Comparison of ENCODE assay signal across 20 cellular contexts in genomic region chr3:194617058-194617671, GRCh38. TPM values are rescaled to one million over a fixed set of nuclear protein-coding genes. Genes with fewer than 3 reads are reported as not detected.
A peak's percentile ranks its signal among the peaks of the same experiment; 100 is the strongest.
DNase-seq lines count a peak whose midpoint lies in the region; ATAC-seq and TF ChIP-seq lines count a peak whose summit lies in the region.
"Had no signal": no experiment of that assay in that cellular context is flagged by ENCODE, and none has a peak within 500 bp of the region (broad histone marks: within the 10 kb centered on the region; RNA-seq: fewer than 3 reads in every experiment).

No MANE protein-coding gene starts in this region.

- H2AFZ ChIP-seq in trophoblast cell (ENCODE audit: insufficient read depth, low read length, poor library complexity): no peak overlapping the region

- no peak overlapping the region for H3K18ac ChIP-seq in trophoblast cell (ENCODE audit: low read length)

- no peaks in the 10 kb centered on the region for H3K9me3 Mint-ChIP-seq in osteocyte (ENCODE audit: unreplicated experiment)
- H3K9me3 Mint-ChIP-seq: HFFc6 had no signal

- ATAC-seq in esophagus mucosa: peak; percentile 26

- H4K8ac ChIP-seq in trophoblast cell (ENCODE audit: low read depth, low read length): no peak overlapping the region

- H2BK120ac ChIP-seq in trophoblast cell (ENCODE audit: insufficient read depth, low read length, poor library complexity): no peak overlapping the region

- H3K36me3 ChIP-seq in HEK293 (ENCODE audit: control insufficient read depth in 2 of 2, insufficient read depth in 1 of 2, low read length in 2 of 2): peaks cover 0 to 9% of the 10 kb centered on the region in 2 experiments; a peak in 2 of 3 replicates
- peaks cover 9 to 22% of the 10 kb centered on the region in 2 experiments for H3K36me3 ChIP-seq in trophoblast cell (ENCODE audit: control insufficient read depth in 1 of 2, insufficient read depth in 2 of 2, low read length in 2 of 2)
- H3K36me3 ChIP-seq in Peyer's patch: no peaks in the 10 kb centered on the region
- H3K36me3 ChIP-seq: SJCRH30 had no signal

- no peak overlapping the region for H4K91ac ChIP-seq in trophoblast cell (ENCODE audit: low read depth, low read length)

- H3K9me3 ChIP-seq in HEK293 (ENCODE audit: control insufficient read depth, insufficient read depth, low read depth, low read length) (no peaks in the 10 kb centered on the region), trophoblast cell (ENCODE audit: insufficient read depth, low read depth, low read length) (peaks cover 1% of the 10 kb centered on the region), Peyer's patch (no peaks in the 10 kb centered on the region)
- H3K9me3 ChIP-seq: SJCRH30 had no signal

- H2BK5ac ChIP-seq in trophoblast cell (ENCODE audit: low read depth, low read length, poor library complexity): no peak overlapping the region

- H2BK12ac ChIP-seq in trophoblast cell (ENCODE audit: low read length): no peak overlapping the region

- H3K79me1 ChIP-seq in trophoblast cell (ENCODE audit: low read length): no peaks in the 10 kb centered on the region

- H3K4me1 ChIP-seq in HEK293 (ENCODE audit: control insufficient read depth, insufficient read depth, low read length) (peaks cover 2% of the 10 kb centered on the region; the same call in 1 of the 2 replicates), trophoblast cell (ENCODE audit: control insufficient read depth in 1 of 2, insufficient read depth in 2 of 2, low read length in 2 of 2) (peaks cover 0 to 4% of the 10 kb centered on the region in 2 experiments), Peyer's patch (peaks cover 0 to 4% (median 0%) of the 10 kb centered on the region in 4 donors)

- no peak overlapping the region for H3K9ac ChIP-seq in trophoblast cell (ENCODE audit: low read length)
- H3K9ac ChIP-seq: KMS-11 had no signal

- no peak for TF ChIP-seq POLR2A in Peyer's patch (IDR thresholded peaks at IDR 0.05)

- no peak overlapping the region for H2AK5ac ChIP-seq in trophoblast cell (ENCODE audit: low read length)

- H3K4me3 ChIP-seq in HEK293 (ENCODE audit: low read depth, low read length): no peak overlapping the region
- peak overlapping the region; percentile 44 for H3K4me3 ChIP-seq in trophoblast cell (ENCODE audit: low read depth, low read length)
- H3K4me3 ChIP-seq in Peyer's patch: no peak overlapping the region
- H3K4me3 ChIP-seq: SJCRH30 had no signal

- DNase-seq in ELF-1 (ENCODE audit: low read depth, low spot score) (peak; percentile 25), trophoblast cell (no peak), osteocyte (ENCODE audit: extremely low spot score, unreplicated experiment) (no peak), Peyer's patch (no peak)
- DNase-seq in stimulated activated CD4-positive, alpha-beta T cell treated with anti-CD3 and anti-CD28 coated beads, Interleukin-15, amount 100 ng/mL, for 24 hours: no peak
- DNase-seq: AML-193; GDM1; HFFc6; NCI-H1105; NCI-H2029 treated with DMSO at 0.1 percent for 48 hours; NCI-H2171; NCI-H345; NCI-H524; NCI-H774; NK-92 treated with Interleukin-12 subunit alpha and Interleukin-12 subunit beta, amount 100 ng/mL, for 24 hours had no signal

- no peak overlapping the region for H3K4ac ChIP-seq in trophoblast cell (ENCODE audit: low read depth, low read length)

- H3K4me1 Mint-ChIP-seq in osteocyte (ENCODE audit: unreplicated experiment): no peaks in the 10 kb centered on the region

- no peak overlapping the region for H4K12ac ChIP-seq in trophoblast cell (ENCODE audit: low read depth, low read length)

- no peak overlapping the region for H3K14ac ChIP-seq in trophoblast cell (ENCODE audit: low read length)

- no peaks in the 10 kb centered on the region for H3K27me3 ChIP-seq in trophoblast cell (ENCODE audit: insufficient read depth, low read length)
- no peaks in the 10 kb centered on the region for H3K27me3 ChIP-seq in Peyer's patch
- H3K27me3 ChIP-seq: SJCRH30 had no signal

- H3K79me2 ChIP-seq in trophoblast cell (ENCODE audit: control insufficient read depth, insufficient read depth, low read length, poor library complexity): no peaks in the 10 kb centered on the region

- H3K27ac ChIP-seq in HEK293 (ENCODE audit: extremely low read depth, low read depth, low read length): no peak overlapping the region
- H3K27ac ChIP-seq in trophoblast cell (ENCODE audit: low read depth, low read length): no peak overlapping the region
- no peak overlapping the region for H3K27ac ChIP-seq in Peyer's patch
- H3K27ac ChIP-seq: KMS-11, SJCRH30 had no signal

- no peak overlapping the region for H3K27ac Mint-ChIP-seq in osteocyte (ENCODE audit: unreplicated experiment)
- H3K27ac Mint-ChIP-seq: HFFc6 had no signal

- no peak overlapping the region for H3K4me3 Mint-ChIP-seq in osteocyte (ENCODE audit: unreplicated experiment)
- H3K4me3 Mint-ChIP-seq: CD14-positive monocyte, HFFc6 had no signal

- CTCF ChIA-PET in HEK293 (lab: Yijun Ruan, JAX): interaction anchor here (0.7 to 1.3 kb wide), 2 partner anchors 23 to 489 kb away, joined by 4 to 5 read pairs; no protein-coding TSS in a partner anchor

- no peak for TF ChIP-seq CTCF in HEK293 (tag by site-specific recombination; IDR thresholded peaks at IDR 0.05)
- TF ChIP-seq CTCF in osteocyte (IDR thresholded peaks at IDR 0.05): no peak
- no peak for TF ChIP-seq CTCF in Peyer's patch (IDR thresholded peaks at IDR 0.05)

- no peak overlapping the region for H3K4me2 ChIP-seq in trophoblast cell (ENCODE audit: low read length)
- H3K4me2 ChIP-seq: KMS-11 had no signal

- POLR2A ChIA-PET in HEK293 (lab: Yijun Ruan, JAX): no interaction called here

- no CpG with 5 or more reads among the region's 18 CpGs for WGBS in trophoblast cell (ENCODE audit: extremely low coverage, insufficient coverage, insufficient read length)

- H3K23ac ChIP-seq in trophoblast cell (ENCODE audit: low read length): no peak overlapping the region

- H3K27me3 Mint-ChIP-seq in osteocyte (ENCODE audit: unreplicated experiment): no peaks in the 10 kb centered on the region

- H3K36me3 Mint-ChIP-seq in osteocyte (ENCODE audit: unreplicated experiment): peaks cover 9% of the 10 kb centered on the region

TF ChIP-seq in HEK293, 187 proteins besides CTCF, POLR2A, EP300 and RAD21:
- TF ChIP-seq ZFP3 (tag by site-specific recombination; IDR thresholded peaks at IDR 0.05; ENCODE audit: low read depth) (peak; percentile 73), BCL6B (tag by site-specific recombination; IDR thresholded peaks at IDR 0.05) (no peak)

RNA-seq across cellular contexts. Expression of gene TMEM44, which starts 16.1 kb away (rescaled TPM):
- 7.9 TPM for total RNA-seq in esophagus mucosa
- 9.6 and 10.5 TPM in 2 replicates for polyA plus RNA-seq in trophoblast cell (2013)
- 27.9 and 34.2 TPM in 2 replicates for total RNA-seq in osteocyte
- 10 to 100 TPM in 3 of 4 donors, 1 to 10 TPM in 1; 7.7 to 51.2 (median 23.5) TPM for total RNA-seq in Peyer's patch
- polyA plus RNA-seq: CD14-positive monocyte had no signal

RNA-seq across cellular contexts. Expression of gene LSG1, which starts 54.8 kb away (rescaled TPM):
- 21.6 TPM for total RNA-seq in esophagus mucosa
- 17.7 and 18.0 TPM in 2 replicates for polyA plus RNA-seq in trophoblast cell (2013)
- 29.7 and 33.3 TPM in 2 replicates for total RNA-seq in osteocyte
- 100 to 1,000 TPM in 1 of 4 donors, 10 to 100 TPM in 3; 42.9 to 120 (median 81.9) TPM for total RNA-seq in Peyer's patch
